15 cellular contexts compared by ENCODE assay signal in the genomic region with DNA sequence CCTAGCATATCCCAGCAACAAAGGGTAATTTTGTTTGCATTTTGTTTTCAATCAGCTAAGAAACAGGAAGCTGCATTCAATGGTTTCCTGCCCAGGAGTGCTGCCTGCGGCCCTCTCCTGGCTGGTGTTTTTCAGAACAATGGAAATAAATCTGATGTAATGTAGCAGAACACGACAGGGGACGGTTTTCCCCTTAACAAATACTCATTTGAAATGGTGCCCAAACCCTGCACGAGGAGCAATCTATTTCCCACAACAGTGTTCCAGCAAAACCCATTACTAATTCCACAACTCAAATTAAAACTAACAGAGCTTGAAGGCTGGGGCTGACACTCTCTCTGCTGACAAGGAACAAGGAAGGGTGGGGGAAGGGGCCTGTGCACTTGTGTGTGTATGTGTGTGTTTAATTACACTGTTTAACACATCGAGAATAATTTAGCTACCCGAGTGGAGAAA. TPM values are rescaled to one million over a fixed set of nuclear protein-coding genes. Genes with fewer than 3 reads are reported as not detected.
DNase-seq lines count a peak whose midpoint lies in the region; ATAC-seq lines count a peak whose summit lies in the region.
"Had no signal": no experiment of that assay in that cellular context is flagged by ENCODE, and none has a peak within 500 bp of the region (broad histone marks: within the 10 kb centered on the region; RNA-seq: fewer than 3 reads in every experiment).

No MANE protein-coding gene starts in this region.

- ATAC-seq in left colon (peak; percentile 72), GM21825 (IDR thresholded peaks at IDR 0.05; ENCODE audit: unreplicated experiment) (no peak), left ventricle myocardium superior (no peak)

- DNase-seq in DMS153 (lab: John Stamatoyannopoulos, UW) (peak; percentile 63), SK-N-MC (ENCODE audit: low read depth, low spot score) (peak; percentile 10), left colon (peak in 1 of 2 donors; percentile 34), NCI-H2107 (lab: John Stamatoyannopoulos, UW) (no peak), NCI-H2171 treated with DMSO at 0.1 percent for 48 hours (lab: John Stamatoyannopoulos, UW) (no peak), left ventricle myocardium superior (no peak)
- DNase-seq: activated B cell treated with CpG ODN at 0.5 μM for 24 hours, activated gamma-delta T cell, HFFc6, NCI-H526 treated with DMSO at 0.1 percent for 48 hours, nucleus accumbens, SJCRH30 had no signal

- intact Hi-C loops in left colon (cut with DNase I, micrococcal nuclease) (no loop called here), left ventricle myocardium superior (cut with micrococcal nuclease) (no loop called here)

- H4K20me1 ChIP-seq in BLaER1 = no peaks in the 10 kb centered on the region

- H3K9me3 ChIP-seq in BLaER1 = no peaks in the 10 kb centered on the region
- H3K9me3 ChIP-seq in SK-N-MC (ENCODE audit: low read depth, low read length) = no peaks in the 10 kb centered on the region
- H3K9me3 ChIP-seq: SJCRH30 had no signal

- no peaks in the 10 kb centered on the region for H3K27me3 ChIP-seq in BLaER1

- H3K36me3 ChIP-seq in BLaER1 = no peaks in the 10 kb centered on the region
- H3K36me3 ChIP-seq in SK-N-MC (ENCODE audit: insufficient read depth, low read length) = no peaks in the 10 kb centered on the region
- H3K36me3 ChIP-seq: SJCRH30 had no signal

- peak overlapping the region; percentile 62 for H3K4me2 ChIP-seq in BLaER1
- H3K4me2 ChIP-seq: KMS-11 had no signal

- H3K27ac ChIP-seq in BLaER1 (peak overlapping the region; percentile 75), SK-N-MC (no peak overlapping the region)
- H3K27ac ChIP-seq: KMS-11, SJCRH30 had no signal

- H3K4me3 ChIP-seq in BLaER1 (no peak overlapping the region), SK-N-MC (peak overlapping the region; percentile 23)
- H3K4me3 ChIP-seq: SJCRH30 had no signal

- H3K9ac ChIP-seq in BLaER1 = peak overlapping the region; percentile 34; the same call in 1 of the 2 replicates
- no peak overlapping the region for H3K9ac ChIP-seq in SK-N-MC (ENCODE audit: insufficient read length)
- H3K9ac ChIP-seq: KMS-11 had no signal

- peaks cover 32% of the 10 kb centered on the region for H3K4me1 ChIP-seq in BLaER1
- H3K4me1 ChIP-seq: SJCRH30 had no signal

RNA-seq across cellular contexts. Expression of a gene that starts 8.7 kb away (rescaled TPM):
- total RNA-seq in left colon (10 to 100 TPM; 49.7 to 58.5 TPM), left ventricle myocardium superior (not detected)
- total RNA-seq: activated B cell treated with CpG ODN at 0.5 μM for 24 hours, HFFc6, SJCRH30 had no signal

Comparison
In these comparisons a context has a peak if more than half of its experiments do, and no peak if none do; other contexts are left out.
1. DNase-seq: peak in DMS153 (single experiment) and SK-N-MC (single experiment); none in NCI-H2107 (single experiment), NCI-H2171 treated with DMSO at 0.1 percent for 48 hours (single experiment) and left ventricle myocardium superior (single experiment).
2. RNA of a gene that starts 8.7 kb away (total RNA-seq): 49.7 to 58.5 TPM in left colon; not detected in left ventricle myocardium superior (single experiment); every median in the first group is over 10 times any median in the second.